In the genomic region with DNA sequence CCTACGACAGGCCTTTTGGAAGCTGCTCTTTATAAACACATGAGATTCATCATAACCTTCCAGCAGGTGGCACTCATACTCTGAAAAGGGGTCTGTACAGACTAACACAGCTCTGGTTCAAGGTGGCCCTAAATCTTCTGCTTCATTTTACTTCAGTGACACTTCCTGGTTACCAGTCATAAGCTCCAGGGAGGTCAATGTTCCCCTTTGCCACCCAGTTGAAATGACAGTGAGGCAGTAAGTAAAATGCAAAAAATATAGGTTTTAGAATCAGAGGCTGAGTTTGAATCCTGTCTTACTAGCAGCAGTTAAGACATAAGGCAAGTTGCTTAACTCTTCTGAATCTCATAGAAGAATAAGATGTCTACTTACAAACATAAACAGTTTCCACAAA, we compare ENCODE assay signal across 8 cellular contexts.
DNase-seq lines count a peak whose midpoint lies in the region; ATAC-seq and TF ChIP-seq lines count a peak whose summit lies in the region.

No MANE protein-coding gene starts in this region.

- DNase-seq in CD4-positive, CD25-positive, alpha-beta regulatory T cell, result peak; percentile 54 to 92 (median 82)
- DNase-seq in GM19238 (ENCODE audit: insufficient read length, low spot score), result peak; percentile 14
- peak; percentile 52 for DNase-seq in NCI-H226
- peak; percentile 56 for DNase-seq in activated CD4-positive, CD25-positive, alpha-beta regulatory T cell treated with anti-CD3 and anti-CD28 coated beads, Interleukin-2, amount 50 U/mL, for 16 hours (ENCODE audit: low read depth, low spot score)
- peak in 3 of 10 donors; percentile 51 to 69 (median 64) for DNase-seq in dorsolateral prefrontal cortex
- peak; percentile 83 to 89 for DNase-seq in lung microvascular endothelial cell (ENCODE audit: low read depth in 2 of 2)
- peak; percentile 15 for DNase-seq in stimulated activated CD8-positive, alpha-beta memory T cell treated with anti-CD3 and anti-CD28 coated beads, Interleukin-4, amount 100 ng/mL, for 24 hours (ENCODE audit: low read depth)

- no peaks in the 10 kb centered on the region for H3K27me3 Mint-ChIP-seq in CD4-positive, CD25-positive, alpha-beta regulatory T cell

- H3K27ac ChIP-seq in CD4-positive, CD25-positive, alpha-beta regulatory T cell (ENCODE audit: insufficient read depth, low read length, poor library complexity, severe bottlenecking), result no peak overlapping the region
- peak overlapping the region in 54 of 59 donors; percentile 7 to 96 (median 82) for H3K27ac ChIP-seq in dorsolateral prefrontal cortex

- H3K9me3 ChIP-seq in CD4-positive, CD25-positive, alpha-beta regulatory T cell (ENCODE audit: control insufficient read depth in 2 of 2, low read length in 2 of 2), result no peaks in the 10 kb centered on the region

- no peak overlapping the region for H3K4me3 Mint-ChIP-seq in CD4-positive, CD25-positive, alpha-beta regulatory T cell

- peak overlapping the region in 2 of 3 donors; percentile 38 to 69 for H3K27ac Mint-ChIP-seq in CD4-positive, CD25-positive, alpha-beta regulatory T cell

- no peaks in the 10 kb centered on the region for H3K36me3 ChIP-seq in CD4-positive, CD25-positive, alpha-beta regulatory T cell (ENCODE audit: control insufficient read depth, insufficient read depth, low read length)

- intact Hi-C loops in dorsolateral prefrontal cortex (cut with DNase I), result loop anchor here (2.0 to 10.0 kb wide), 5 partner anchors 132 to 268 kb away; partner anchors contain the start of gene CDK19 (in 2 of the 2)

- H3K4me3 ChIP-seq in CD4-positive, CD25-positive, alpha-beta regulatory T cell (ENCODE audit: low read depth, low read length), result no peak overlapping the region
- H3K4me3 ChIP-seq in dorsolateral prefrontal cortex, result peak overlapping the region in 6 of 59 donors; percentile 2 to 30 (median 10)

- H3K4me1 ChIP-seq in CD4-positive, CD25-positive, alpha-beta regulatory T cell (ENCODE audit: control insufficient read depth, insufficient read depth, low read length, poor library complexity, severe bottlenecking), result peaks cover 12% of the 10 kb centered on the region

- TF ChIP-seq CTCF in dorsolateral prefrontal cortex (IDR thresholded peaks at IDR 0.05 in 54 of 56, conservative IDR thresholded peaks at IDR 0.05 in 2 of 56; ENCODE audit: low read depth in 1 of 56, partially characterized antibody in 56 of 56), result peak; percentile 45 to 89 (median 78)

- H3K4me1 Mint-ChIP-seq in CD4-positive, CD25-positive, alpha-beta regulatory T cell, result peaks cover 14 to 26% (median 23%) of the 10 kb centered on the region in 4 donors

- H3K9me3 Mint-ChIP-seq in CD4-positive, CD25-positive, alpha-beta regulatory T cell, result no peaks in the 10 kb centered on the region

- H3K27me3 ChIP-seq in CD4-positive, CD25-positive, alpha-beta regulatory T cell (ENCODE audit: control insufficient read depth, insufficient read depth, low read length), result no peaks in the 10 kb centered on the region
- no peaks in the 10 kb centered on the region for H3K27me3 ChIP-seq in dorsolateral prefrontal cortex

- ATAC-seq in CD4-positive, CD25-positive, alpha-beta regulatory T cell (ENCODE audit: low read depth in 2 of 2), result peak; percentile 96 to 97
- ATAC-seq in HG03280 (IDR thresholded peaks at IDR 0.05; ENCODE audit: unreplicated experiment), result peak; percentile 98

- H3K36me3 Mint-ChIP-seq in CD4-positive, CD25-positive, alpha-beta regulatory T cell, result no peaks in the 10 kb centered on the region
